1 cellular context compared by ENCODE assay signal in the genomic region with DNA sequence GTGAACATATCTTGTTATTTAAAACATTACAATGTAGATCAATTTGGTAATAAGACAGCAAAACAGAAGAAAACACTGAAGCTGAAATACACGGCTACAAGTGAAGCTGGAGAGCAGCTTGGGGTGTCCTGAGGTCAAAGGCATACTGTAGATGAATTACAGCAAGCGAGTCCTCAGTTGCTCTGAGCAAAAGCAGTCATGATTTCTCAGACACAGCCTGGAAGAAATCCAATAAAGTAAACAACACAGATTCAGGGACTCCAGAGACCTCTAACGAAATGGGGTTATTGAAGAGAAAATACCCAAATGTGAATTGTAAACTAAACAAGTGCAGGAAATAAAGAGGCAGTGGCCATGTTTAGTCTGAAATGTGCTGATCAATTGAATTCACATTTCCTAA.
TF ChIP-seq lines count a peak whose summit lies in the region.

No MANE protein-coding gene starts in this region.

TF ChIP-seq in PFSK-1, 5 proteins besides CTCF, POLR2A, EP300 and RAD21 (continued from another document):
- TF ChIP-seq, protein P1, sequence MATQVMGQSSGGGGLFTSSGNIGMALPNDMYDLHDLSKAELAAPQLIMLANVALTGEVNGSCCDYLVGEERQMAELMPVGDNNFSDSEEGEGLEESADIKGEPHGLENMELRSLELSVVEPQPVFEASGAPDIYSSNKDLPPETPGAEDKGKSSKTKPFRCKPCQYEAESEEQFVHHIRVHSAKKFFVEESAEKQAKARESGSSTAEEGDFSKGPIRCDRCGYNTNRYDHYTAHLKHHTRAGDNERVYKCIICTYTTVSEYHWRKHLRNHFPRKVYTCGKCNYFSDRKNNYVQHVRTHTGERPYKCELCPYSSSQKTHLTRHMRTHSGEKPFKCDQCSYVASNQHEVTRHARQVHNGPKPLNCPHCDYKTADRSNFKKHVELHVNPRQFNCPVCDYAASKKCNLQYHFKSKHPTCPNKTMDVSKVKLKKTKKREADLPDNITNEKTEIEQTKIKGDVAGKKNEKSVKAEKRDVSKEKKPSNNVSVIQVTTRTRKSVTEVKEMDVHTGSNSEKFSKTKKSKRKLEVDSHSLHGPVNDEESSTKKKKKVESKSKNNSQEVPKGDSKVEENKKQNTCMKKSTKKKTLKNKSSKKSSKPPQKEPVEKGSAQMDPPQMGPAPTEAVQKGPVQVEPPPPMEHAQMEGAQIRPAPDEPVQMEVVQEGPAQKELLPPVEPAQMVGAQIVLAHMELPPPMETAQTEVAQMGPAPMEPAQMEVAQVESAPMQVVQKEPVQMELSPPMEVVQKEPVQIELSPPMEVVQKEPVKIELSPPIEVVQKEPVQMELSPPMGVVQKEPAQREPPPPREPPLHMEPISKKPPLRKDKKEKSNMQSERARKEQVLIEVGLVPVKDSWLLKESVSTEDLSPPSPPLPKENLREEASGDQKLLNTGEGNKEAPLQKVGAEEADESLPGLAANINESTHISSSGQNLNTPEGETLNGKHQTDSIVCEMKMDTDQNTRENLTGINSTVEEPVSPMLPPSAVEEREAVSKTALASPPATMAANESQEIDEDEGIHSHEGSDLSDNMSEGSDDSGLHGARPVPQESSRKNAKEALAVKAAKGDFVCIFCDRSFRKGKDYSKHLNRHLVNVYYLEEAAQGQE (IDR thresholded peaks at IDR 0.05; ENCODE audit: insufficient read depth in 1 of 2, low read depth in 2 of 2, low read length in 2 of 2): no peak
- TF ChIP-seq SIN3A (IDR thresholded peaks at IDR 0.05; ENCODE audit: borderline replicate concordance, insufficient read depth, low read length): no peak
